In the genomic region with DNA sequence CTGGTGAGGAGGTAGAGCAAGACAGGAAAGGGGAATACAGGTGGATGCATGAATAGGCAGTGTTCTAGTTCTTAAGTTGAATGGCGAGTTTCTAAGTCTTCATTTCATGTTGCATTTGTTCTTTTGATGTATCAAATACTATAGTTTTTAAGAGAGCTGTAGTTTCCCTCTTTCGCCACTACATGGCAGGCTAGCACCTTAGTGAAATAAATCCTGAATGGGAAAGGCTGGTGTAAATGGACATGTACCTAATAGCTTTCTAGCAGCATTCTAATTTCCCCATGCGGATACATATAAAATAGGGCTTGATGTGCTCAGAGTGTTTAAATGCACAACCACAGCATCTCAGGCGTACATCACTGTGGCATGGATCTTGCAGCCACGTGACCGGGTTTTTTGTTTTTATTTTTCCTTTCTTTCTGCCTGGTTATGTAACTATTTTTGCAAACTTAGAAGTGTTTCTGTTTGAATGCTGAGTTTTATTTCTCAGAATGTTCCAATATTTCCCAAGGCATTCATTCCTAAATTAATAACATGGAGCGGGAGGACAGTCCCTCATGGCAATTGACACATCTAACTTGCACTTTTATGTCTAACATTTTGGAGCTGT, we compare ENCODE assay signal across 8 cellular contexts. TPM values are rescaled to one million over a fixed set of nuclear protein-coding genes. Genes with fewer than 3 reads are reported as not detected.
DNase-seq lines count a peak whose midpoint lies in the region; ATAC-seq, FAIRE-seq and TF ChIP-seq lines count a peak whose summit lies in the region.

No MANE protein-coding gene starts in this region.

- peak; percentile 85 for FAIRE-seq in HepG2 (lab: Jason Lieb, UNC)

- H3K4me1 ChIP-seq in HepG2 (ENCODE audit: insufficient read depth, low read length) (peaks cover 7% of the 10 kb centered on the region), upper lobe of right lung (peaks cover 4% of the 10 kb centered on the region)

- no TSS peak for BruUV-seq in HepG2 (replicated peaks; lab: Mats Ljungman, UMichigan)

- H3K4me3 Mint-ChIP-seq in chondrocyte (ENCODE audit: unreplicated experiment), result no peak overlapping the region

- CTCF ChIA-PET in HepG2 (lab: Yijun Ruan, JAX; ENCODE audit: low intra/inter-chr PET ratio, low total read pairs), result interaction anchor here (1.1 to 2.1 kb wide), 6 partner anchors 19 to 130 kb away, joined by 3 to 19 read pairs (median 10); no protein-coding TSS in a partner anchor

- peaks cover 13% of the 10 kb centered on the region for H3K4me1 Mint-ChIP-seq in chondrocyte (ENCODE audit: low read depth)

- no peak overlapping the region for H3K9ac ChIP-seq in HepG2 (ENCODE audit: insufficient read depth, low read depth, low read length)

- peak overlapping the region; percentile 20; the same call in 1 of the 2 replicates for H3K4me2 ChIP-seq in HepG2 (ENCODE audit: low read depth, low read length)

- H3K27me3 Mint-ChIP-seq in chondrocyte (ENCODE audit: low read depth), result no peaks in the 10 kb centered on the region

- H3K9me3 Mint-ChIP-seq in chondrocyte (ENCODE audit: low read depth), result no peaks in the 10 kb centered on the region

- no peaks in the 10 kb centered on the region for H3K9me3 ChIP-seq in HepG2 (ENCODE audit: low read length)
- no peaks in the 10 kb centered on the region for H3K9me3 ChIP-seq in upper lobe of right lung

- intact Hi-C loops in HepG2 (cut with micrococcal nuclease; ENCODE audit: unreplicated experiment), result loop anchor here (1.0 kb wide), 2 partner anchors 53 to 130 kb away; no protein-coding TSS in a partner anchor
- intact Hi-C loops in upper lobe of right lung (cut with DNase I), result no loop called here

- no peak overlapping the region for H3K27ac ChIP-seq in HepG2 (ENCODE audit: extremely low read length, insufficient read depth, low read length)
- no peak overlapping the region for H3K27ac ChIP-seq in upper lobe of right lung

- WGBS in HepG2 (ENCODE audit: low lambda C conversion rate), result 3% methylated on average over 7 of the region's 7 CpGs

- H3K36me3 ChIP-seq in HepG2 (replicated peaks in 1 of 2; ENCODE audit: control insufficient read depth in 1 of 2, insufficient read depth in 2 of 2, low read length in 2 of 2) (no peaks in the 10 kb centered on the region), upper lobe of right lung (no peaks in the 10 kb centered on the region)

- peak; percentile 81 for TF ChIP-seq RAD21 in HepG2 (CRISPR knock-in tag; IDR thresholded peaks at IDR 0.05)

- in situ Hi-C loops in HepG2 (cut with HindIII; ENCODE audit: extremely low pct_ligation_motif_present, low pct_unique_long_range_greater_than_20kb), result no loop called here

- ATAC-seq in HepG2 (peak; percentile 61), upper lobe of right lung (peak; percentile 73), GM21825 (IDR thresholded peaks at IDR 0.05; ENCODE audit: unreplicated experiment) (no peak)

- no peak overlapping the region for H3K27ac Mint-ChIP-seq in chondrocyte (ENCODE audit: unreplicated experiment)

- no peaks in the 10 kb centered on the region for H4K20me1 ChIP-seq in HepG2 (ENCODE audit: insufficient read depth, low read length)

- POLR2A ChIA-PET in HepG2 (lab: Yijun Ruan, JAX), result interaction anchor here (1.0 kb wide), 1 partner anchor 25 kb away, joined by 4 read pairs; a partner anchor contains a TSS

- H2AFZ ChIP-seq in HepG2 (ENCODE audit: low read length), result no peak overlapping the region

- H3K36me3 Mint-ChIP-seq in chondrocyte (ENCODE audit: low read depth), result no peaks in the 10 kb centered on the region

- 0 out of 5 replicates have a peak, but pooled peaks cover 0 to 6% of the 10 kb centered on the region in 2 experiments for H3K27me3 ChIP-seq in HepG2 (ENCODE audit: control insufficient read depth in 1 of 2, insufficient read depth in 2 of 2, low read length in 2 of 2)
- H3K27me3 ChIP-seq in upper lobe of right lung, result no peaks in the 10 kb centered on the region

- TF ChIP-seq EP300 in HepG2 (IDR thresholded peaks at IDR 0.05; ENCODE audit: low read depth in 2 of 2, low read length in 2 of 2), result no peak
- TF ChIP-seq EP300 in HepG2 (CRISPR knock-in tag; IDR thresholded peaks at IDR 0.05; ENCODE audit: borderline replicate concordance), result no peak

- H3K4me3 ChIP-seq in HepG2 (replicated peaks in 1 of 3; ENCODE audit: insufficient read depth in 1 of 3, low read depth in 2 of 3, low read length in 3 of 3) (no peak overlapping the region; a peak in 1 of 6 replicates), upper lobe of right lung (no peak overlapping the region)

- TF ChIP-seq POLR2A in HepG2 (IDR thresholded peaks at IDR 0.05; ENCODE audit: insufficient read depth in 1 of 2, low read depth in 2 of 2, low read length in 2 of 2), result no peak

- TF ChIP-seq CTCF in chondrocyte (IDR thresholded peaks at IDR 0.05), result peak; percentile 90
- peak; percentile 86 for TF ChIP-seq CTCF in HepG2 (CRISPR knock-in tag; IDR thresholded peaks at IDR 0.05)
- TF ChIP-seq CTCF in upper lobe of right lung (IDR thresholded peaks at IDR 0.05), result peak; percentile 90

- no peaks in the 10 kb centered on the region for H3K79me2 ChIP-seq in HepG2 (ENCODE audit: insufficient read depth, low read length)

- DNase-seq in stimulated activated CD4-positive, alpha-beta T cell treated with anti-CD3 and anti-CD28 coated beads, Interleukin-1b, Interleukin-23, amount 100 ng/mL, for 48 hours, result peak; percentile 21
- DNase-seq in stimulated activated CD4-positive, alpha-beta T cell treated with anti-CD3 and anti-CD28 coated beads, Interleukin-2, amount 100 ng/mL, for 48 hours, result no peak
- DNase-seq in NCI-H128 (lab: John Stamatoyannopoulos, UW; ENCODE audit: unreplicated experiment) (peak; percentile 53), SIG-M5 treated with dmso at 0.1 percent for 504 hours (lab: John Stamatoyannopoulos, UW; ENCODE audit: unreplicated experiment) (peak; percentile 82), chondrocyte (ENCODE audit: low spot score) (no peak), HepG2 (ENCODE audit: low spot score) (peak; percentile 72), upper lobe of right lung (no peak)

RNA-seq across cellular contexts. Expression of a gene that starts 23.5 kb away (rescaled TPM):
- total RNA-seq in chondrocyte, result 18.0 to 20.8 TPM (median 19.2 TPM) in 3 replicates
- 11.1 and 27.1 TPM in 2 replicates for total RNA-seq in HepG2 (2016; rRNA removed; fragmentation: Illumina TruSeq; extraction: Trizol)
- 8.6 and 9.6 TPM in 2 replicates for total RNA-seq in HepG2 (2016; cell fraction: cytosol; rRNA removed; fragmentation: Illumina TruSeq; extraction: Trizol; ENCODE audit: low read depth)
- 11.8 and 24.4 TPM in 2 replicates for total RNA-seq in HepG2 (2016; cell fraction: insoluble cytoplasmic fraction; rRNA removed; fragmentation: Illumina TruSeq; extraction: Trizol)
- 21.8 and 24.8 TPM in 2 replicates for total RNA-seq in HepG2 (2016; cell fraction: membrane; rRNA removed; fragmentation: Illumina TruSeq; extraction: Trizol)
- total RNA-seq in HepG2 (2016; cell fraction: nucleus; rRNA removed; fragmentation: Illumina TruSeq; extraction: Trizol), result 26.2 and 36.2 TPM in 2 replicates
- polyA plus RNA-seq in HepG2 (2011; rRNA removed), result 24.9 and 26.6 TPM in 2 replicates
- polyA plus RNA-seq in HepG2 (2011; cell fraction: cytosol; rRNA removed), result 16.8 and 20.7 TPM in 2 replicates
- polyA plus RNA-seq in HepG2 (2011; cell fraction: nucleus; rRNA removed), result 31.9 and 38.5 TPM in 2 replicates
- polyA plus RNA-seq in HepG2 (2012), result 11.0 and 11.8 TPM in 2 replicates
- 12.8 and 17.1 TPM in 2 replicates for polyA plus RNA-seq in HepG2 (2016; cell fraction: cytosol; fragmentation: Illumina TruSeq; extraction: Trizol; ENCODE audit: low read depth)
- polyA plus RNA-seq in HepG2 (2016; cell fraction: insoluble cytoplasmic fraction; fragmentation: Illumina TruSeq; extraction: Trizol; ENCODE audit: low read depth), result 18.2 and 20.3 TPM in 2 replicates
- 26.1 and 27.9 TPM in 2 replicates for polyA plus RNA-seq in HepG2 (2016; cell fraction: membrane; fragmentation: Illumina TruSeq; extraction: Trizol; ENCODE audit: low read depth)
- 66.1 and 79.6 TPM in 2 replicates for polyA plus RNA-seq in HepG2 (2016; cell fraction: nucleus; fragmentation: Illumina TruSeq; extraction: Trizol; ENCODE audit: insufficient read depth, low read depth)
- polyA minus RNA-seq in HepG2 (2011; rRNA and poly(A)+ RNA removed; ENCODE audit: low replicate concordance), result 97.2 and 431 TPM in 2 replicates
- 10.3 and 11.8 TPM in 2 replicates for polyA minus RNA-seq in HepG2 (2011; cell fraction: cytosol; rRNA and poly(A)+ RNA removed)
- polyA minus RNA-seq in HepG2 (2011; cell fraction: nucleus; rRNA and poly(A)+ RNA removed), result 22.3 and 29.9 TPM in 2 replicates
- 31.5 TPM for total RNA-seq in upper lobe of right lung

RNA-seq across cellular contexts. Expression of a gene that starts 24.5 kb away (rescaled TPM):
- total RNA-seq in chondrocyte (46.0 to 52.7 TPM (median 49.1 TPM) in 3 replicates), HepG2 (2016; rRNA removed; fragmentation: Illumina TruSeq; extraction: Trizol) (38.1 and 41.2 TPM in 2 replicates), upper lobe of right lung (42.3 TPM)
- 1.8 and 3.1 TPM in 2 replicates for total RNA-seq in HepG2 (2016; cell fraction: cytosol; rRNA removed; fragmentation: Illumina TruSeq; extraction: Trizol; ENCODE audit: low read depth)
- 30.7 and 45.0 TPM in 2 replicates for total RNA-seq in HepG2 (2016; cell fraction: insoluble cytoplasmic fraction; rRNA removed; fragmentation: Illumina TruSeq; extraction: Trizol)
- 14.6 and 17.1 TPM in 2 replicates for total RNA-seq in HepG2 (2016; cell fraction: membrane; rRNA removed; fragmentation: Illumina TruSeq; extraction: Trizol)
- total RNA-seq in HepG2 (2016; cell fraction: nucleus; rRNA removed; fragmentation: Illumina TruSeq; extraction: Trizol), result 28.2 and 28.4 TPM in 2 replicates
- polyA plus RNA-seq in HepG2 (2011; rRNA removed), result 40.0 and 40.3 TPM in 2 replicates
- 19.1 and 23.6 TPM in 2 replicates for polyA plus RNA-seq in HepG2 (2011; cell fraction: cytosol; rRNA removed)
- 21.4 and 22.7 TPM in 2 replicates for polyA plus RNA-seq in HepG2 (2011; cell fraction: nucleus; rRNA removed)
- polyA plus RNA-seq in HepG2 (2012), result 16.6 and 17.3 TPM in 2 replicates
- 0.72 and 0.80 TPM in 2 replicates for polyA plus RNA-seq in HepG2 (2016; cell fraction: cytosol; fragmentation: Illumina TruSeq; extraction: Trizol; ENCODE audit: low read depth)
- polyA plus RNA-seq in HepG2 (2016; cell fraction: insoluble cytoplasmic fraction; fragmentation: Illumina TruSeq; extraction: Trizol; ENCODE audit: low read depth), result 19.0 and 20.2 TPM in 2 replicates
- 4.2 and 4.6 TPM in 2 replicates for polyA plus RNA-seq in HepG2 (2016; cell fraction: membrane; fragmentation: Illumina TruSeq; extraction: Trizol; ENCODE audit: low read depth)
- polyA plus RNA-seq in HepG2 (2016; cell fraction: nucleus; fragmentation: Illumina TruSeq; extraction: Trizol; ENCODE audit: insufficient read depth, low read depth), result 19.1 and 25.5 TPM in 2 replicates
- 110 and 233 TPM in 2 replicates for polyA minus RNA-seq in HepG2 (2011; rRNA and poly(A)+ RNA removed; ENCODE audit: low replicate concordance)
- polyA minus RNA-seq in HepG2 (2011; cell fraction: cytosol; rRNA and poly(A)+ RNA removed), result 70.9 and 90.9 TPM in 2 replicates
- 58.1 and 77.1 TPM in 2 replicates for polyA minus RNA-seq in HepG2 (2011; cell fraction: nucleus; rRNA and poly(A)+ RNA removed)

RNA-seq across cellular contexts. Expression of a gene that starts 47.9 kb away (rescaled TPM):
- total RNA-seq in chondrocyte (0.65 to 0.97 TPM (median 0.90 TPM) in 3 replicates), HepG2 (2016; rRNA removed; fragmentation: Illumina TruSeq; extraction: Trizol) (6.5 and 8.7 TPM in 2 replicates), upper lobe of right lung (4.5 TPM)
- 4.5 and 5.7 TPM in 2 replicates for total RNA-seq in HepG2 (2016; cell fraction: cytosol; rRNA removed; fragmentation: Illumina TruSeq; extraction: Trizol; ENCODE audit: low read depth)
- 7.8 and 8.1 TPM in 2 replicates for total RNA-seq in HepG2 (2016; cell fraction: insoluble cytoplasmic fraction; rRNA removed; fragmentation: Illumina TruSeq; extraction: Trizol)
- 6.1 and 7.2 TPM in 2 replicates for total RNA-seq in HepG2 (2016; cell fraction: membrane; rRNA removed; fragmentation: Illumina TruSeq; extraction: Trizol)
- 5.2 and 8.4 TPM in 2 replicates for total RNA-seq in HepG2 (2016; cell fraction: nucleus; rRNA removed; fragmentation: Illumina TruSeq; extraction: Trizol)
- polyA plus RNA-seq in HepG2 (2011; rRNA removed), result 3.1 and 3.6 TPM in 2 replicates
- 1.9 TPM in 2 replicates for polyA plus RNA-seq in HepG2 (2011; cell fraction: cytosol; rRNA removed)
- 5.0 and 6.7 TPM in 2 replicates for polyA plus RNA-seq in HepG2 (2011; cell fraction: nucleus; rRNA removed)
- 5.3 and 5.6 TPM in 2 replicates for polyA plus RNA-seq in HepG2 (2012)
- 10.2 and 15.8 TPM in 2 replicates for polyA plus RNA-seq in HepG2 (2016; cell fraction: cytosol; fragmentation: Illumina TruSeq; extraction: Trizol; ENCODE audit: low read depth)
- 13.4 and 15.5 TPM in 2 replicates for polyA plus RNA-seq in HepG2 (2016; cell fraction: insoluble cytoplasmic fraction; fragmentation: Illumina TruSeq; extraction: Trizol; ENCODE audit: low read depth)
- polyA plus RNA-seq in HepG2 (2016; cell fraction: membrane; fragmentation: Illumina TruSeq; extraction: Trizol; ENCODE audit: low read depth), result 10.9 and 14.1 TPM in 2 replicates
- polyA plus RNA-seq in HepG2 (2016; cell fraction: nucleus; fragmentation: Illumina TruSeq; extraction: Trizol; ENCODE audit: insufficient read depth, low read depth), result 27.8 and 31.7 TPM in 2 replicates
- 1.6 and 5.3 TPM in 2 replicates for polyA minus RNA-seq in HepG2 (2011; rRNA and poly(A)+ RNA removed; ENCODE audit: low replicate concordance)
- polyA minus RNA-seq in HepG2 (2011; cell fraction: cytosol; rRNA and poly(A)+ RNA removed), result 0.20 and 0.62 TPM in 2 replicates
- 4.9 and 5.2 TPM in 2 replicates for polyA minus RNA-seq in HepG2 (2011; cell fraction: nucleus; rRNA and poly(A)+ RNA removed)

Comparison
In these comparisons a context has a peak if more than half of its experiments do, and no peak if none do; other contexts are left out.
1. DNase-seq: peak in stimulated activated CD4-positive, alpha-beta T cell treated with anti-CD3 and anti-CD28 coated beads, Interleukin-1b, Interleukin-23, amount 100 ng/mL, for 48 hours (single experiment), NCI-H128 (single experiment), SIG-M5 treated with dmso at 0.1 percent for 504 hours (single experiment) and HepG2 (single experiment); none in stimulated activated CD4-positive, alpha-beta T cell treated with anti-CD3 and anti-CD28 coated beads, Interleukin-2, amount 100 ng/mL, for 48 hours (0 of 2), chondrocyte (single experiment) and upper lobe of right lung (single experiment).
2. Peak in every context shown above with its lines, with median percentiles within 50 percentile points of each other: CTCF ChIP-seq.